ENCODE assay signal across 14 cellular contexts in the genomic region with DNA sequence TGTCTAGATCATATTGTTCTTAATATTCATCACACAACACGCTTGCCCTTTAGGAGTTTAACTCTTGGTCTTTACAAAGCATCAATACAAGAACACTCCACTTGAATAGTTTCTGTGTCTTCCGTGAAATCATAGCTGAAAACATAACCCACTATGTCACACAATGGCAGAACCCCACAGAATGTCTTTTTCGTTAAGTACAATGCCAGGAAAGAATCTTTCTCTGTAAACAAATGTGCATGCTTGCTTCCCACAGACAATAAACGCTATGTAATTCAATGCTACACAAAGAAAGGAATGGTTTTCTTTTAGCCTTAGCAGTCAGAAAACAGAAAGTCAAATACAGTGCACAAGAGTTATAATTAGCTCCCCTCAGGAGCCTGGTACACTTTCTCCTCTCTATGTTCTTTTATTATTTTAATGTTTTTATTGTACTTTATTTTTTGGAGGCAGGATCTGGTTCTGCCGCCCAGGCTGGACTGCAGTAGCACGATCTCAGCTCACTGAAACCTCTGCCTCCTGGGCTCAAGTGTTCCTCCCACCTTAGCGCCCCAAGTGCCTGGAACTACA.
DNase-seq lines count a peak whose midpoint lies in the region; ATAC-seq and TF ChIP-seq lines count a peak whose summit lies in the region.
"Had no signal": no experiment of that assay in that cellular context is flagged by ENCODE, and none has a peak within 500 bp of the region (broad histone marks: within the 10 kb centered on the region; RNA-seq: fewer than 3 reads in every experiment).

No MANE protein-coding gene starts in this region.

- H3K27ac ChIP-seq in PC-9, result no peak overlapping the region
- H3K27ac ChIP-seq: tibial artery had no signal

- no peaks in the 10 kb centered on the region for H3K36me3 ChIP-seq in PC-9 (ENCODE audit: low read depth)

- no peak for TF ChIP-seq CTCF in PC-9 (conservative IDR thresholded peaks at IDR 0.05)

- CTCF ChIA-PET in PC-9 (lab: Charles Lee), result no interaction called here

- no peak for ATAC-seq in GM18861 (IDR thresholded peaks at IDR 0.05; ENCODE audit: unreplicated experiment)
- ATAC-seq: SK-N-SH treated with all-trans-retinoic acid at 6 μM for 48 hours had no signal

- POLR2A ChIA-PET in PC-9 (lab: Charles Lee; ENCODE audit: unreplicated experiment), result no interaction called here

- H2AFZ ChIP-seq in PC-9, result no peak overlapping the region

- no peaks in the 10 kb centered on the region for H3K4me1 ChIP-seq in PC-9 (replicated peaks; ENCODE audit: insufficient read depth)

- no peak overlapping the region for H3K4me2 ChIP-seq in PC-9

- H3K9me3 ChIP-seq in PC-9 (ENCODE audit: insufficient read depth, low read depth), result no peaks in the 10 kb centered on the region
- H3K9me3 ChIP-seq: tibial artery had no signal

- intact Hi-C loops in PC-9 (cut with micrococcal nuclease; ENCODE audit: unreplicated experiment), result no loop called here

- no TSS peak for BruUV-seq in PC-9 (replicated peaks; lab: Mats Ljungman, UMichigan)

- 0 out of 2 replicates have a peak, but pooled peaks cover 3% of the 10 kb centered on the region for H3K79me2 ChIP-seq in PC-9 (ENCODE audit: low read depth)

- peak; percentile 27 for DNase-seq in DMS53 (lab: John Stamatoyannopoulos, UW)
- no peak for DNase-seq in DMS53 treated with DMSO at 0.1 percent for 48 hours (lab: John Stamatoyannopoulos, UW; ENCODE audit: unreplicated experiment)
- peak; percentile 10 for DNase-seq in NCI-H748 treated with DMSO at 0.1 percent for 48 hours (lab: John Stamatoyannopoulos, UW)
- DNase-seq in epidermal melanocyte (ENCODE audit: insufficient read length, low spot score), result peak; percentile 35
- peak; percentile 81 for DNase-seq in putamen (ENCODE audit: low spot score)
- DNase-seq in iPS-NIHi11 (ENCODE audit: low spot score), result no peak
- DNase-seq in PC-9, result no peak
- DNase-seq: 8988T; activated naive CD4-positive, alpha-beta T cell treated with anti-CD3 and anti-CD28 coated beads, Interleukin-2, amount 10 ng/mL, durations not matched to agents 7 days and 5 days; CD8-positive, alpha-beta memory T cell; stimulated activated CD4-positive, alpha-beta T cell treated with anti-CD3 and anti-CD28 coated beads, Interleukin-15, amount 100 ng/mL, for 24 hours; tibial artery had no signal

- no peaks in the 10 kb centered on the region for H3K9me2 ChIP-seq in PC-9 (ENCODE audit: insufficient read depth)

- no peaks in the 10 kb centered on the region for H3K27me3 ChIP-seq in PC-9 (ENCODE audit: insufficient read depth, low read depth)
- H3K27me3 ChIP-seq: tibial artery had no signal

- no peaks in the 10 kb centered on the region for H4K20me1 ChIP-seq in PC-9 (ENCODE audit: insufficient read depth)

- no peak overlapping the region for H3K4me3 ChIP-seq in PC-9
- H3K4me3 ChIP-seq: tibial artery had no signal

- no peaks in the 10 kb centered on the region for H3F3A ChIP-seq in PC-9 (ENCODE audit: insufficient read depth, low read depth)

Comparison
In these comparisons a context has a peak if more than half of its experiments do, and no peak if none do; other contexts are left out.
1. DNase-seq: peak in DMS53 (single experiment), NCI-H748 treated with DMSO at 0.1 percent for 48 hours (single experiment), epidermal melanocyte (single experiment) and putamen (single experiment); none in DMS53 treated with DMSO at 0.1 percent for 48 hours (single experiment), iPS-NIHi11 (single experiment) and PC-9 (0 of 2).